8 cellular contexts compared by ENCODE assay signal in genomic region chr5:99060306-99061261, GRCh38.
A peak's percentile ranks its signal among the peaks of the same experiment; 100 is the strongest.
DNase-seq lines count a peak whose midpoint lies in the region; ATAC-seq and TF ChIP-seq lines count a peak whose summit lies in the region.

No MANE protein-coding gene starts in this region.

- DNase-seq in GM03348 (ENCODE audit: low spot score): peak; percentile 72
- DNase-seq in HAP-1 (ENCODE audit: low spot score in 2 of 2): peak; percentile 54 to 88
- DNase-seq in NB4 (ENCODE audit: low read depth): peak; percentile 72
- peak; percentile 73 for DNase-seq in SW480 (ENCODE audit: low spot score)
- peak; percentile 54 to 92 (median 72) for DNase-seq in adrenal gland
- DNase-seq in heart right ventricle: peak; percentile 67 to 70
- DNase-seq in retina: peak; percentile 74

- ATAC-seq in heart right ventricle (no peak), GM18873 (IDR thresholded peaks at IDR 0.05; ENCODE audit: low FRiP score, unreplicated experiment) (no peak)

- no peak overlapping the region for H3K4me3 ChIP-seq in HAP-1
- no peak overlapping the region for H3K4me3 ChIP-seq in NB4 (ENCODE audit: low read depth, low read length)
- H3K4me3 ChIP-seq in adrenal gland: no peak overlapping the region
- no peak overlapping the region for H3K4me3 ChIP-seq in heart right ventricle

- H3K4me1 ChIP-seq in HAP-1 (0 out of 2 replicates have a peak, but pooled peaks cover 3% of the 10 kb centered on the region), adrenal gland (replicated peaks in 1 of 2) (no peaks in the 10 kb centered on the region), heart right ventricle (peaks cover 0 to 10% (median 0%) of the 10 kb centered on the region in 9 donors)

- intact Hi-C loops in adrenal gland (cut with DNase I): no loop called here
- intact Hi-C loops in heart right ventricle (cut with DNase I): loop anchor here in 4 of 10 donors (1.0 to 10.0 kb wide), 4 partner anchors 28 to 156 kb away; no protein-coding TSS in a partner anchor

- WGBS in adrenal gland, 4 donors: 15 to 16% (median 15%) methylated on average over 13 of the region's 13 CpGs
- 26 to 27% methylated on average over 13 of the region's 13 CpGs for WGBS in heart right ventricle, 2 donors

- H3K27ac ChIP-seq in adrenal gland: no peak overlapping the region
- H3K27ac ChIP-seq in heart right ventricle: no peak overlapping the region

- H3K9me3 ChIP-seq in HAP-1 (no peaks in the 10 kb centered on the region), adrenal gland (replicated peaks in 1 of 3) (no peaks in the 10 kb centered on the region), heart right ventricle (no peaks in the 10 kb centered on the region)

- in situ Hi-C loops in HAP-1 (cut with MboI; ENCODE audit: low sequenced_read_pairs): no loop called here

- no peaks in the 10 kb centered on the region for H3K27me3 ChIP-seq in HAP-1 (ENCODE audit: low read depth)
- H3K27me3 ChIP-seq in adrenal gland: no peaks in the 10 kb centered on the region
- peaks cover 0 to 3% (median 0%) of the 10 kb centered on the region in 7 donors for H3K27me3 ChIP-seq in heart right ventricle

- H3K36me3 ChIP-seq in HAP-1 (replicated peaks) (no peaks in the 10 kb centered on the region), adrenal gland (replicated peaks in 1 of 2) (no peaks in the 10 kb centered on the region), heart right ventricle (no peaks in the 10 kb centered on the region)

- no peak for TF ChIP-seq POLR2A in NB4 (IDR thresholded peaks at IDR 0.05; ENCODE audit: extremely low read depth, insufficient read length)
- no peak for TF ChIP-seq POLR2A in adrenal gland (IDR thresholded peaks at IDR 0.05)

- peak; percentile 70 for TF ChIP-seq CTCF in NB4 (IDR thresholded peaks at IDR 0.05; ENCODE audit: low read depth, low read length)
- TF ChIP-seq CTCF in adrenal gland (IDR thresholded peaks at IDR 0.05): peak; percentile 63 to 94 (median 72)
- peak; percentile 73 to 95 (median 90) for TF ChIP-seq CTCF in heart right ventricle (IDR thresholded peaks at IDR 0.05)
